8 cellular contexts compared by ENCODE assay signal in genomic region chrX:107741318-107741813, GRCh38. TPM values are rescaled to one million over a fixed set of nuclear protein-coding genes. Genes with fewer than 3 reads are reported as not detected.
A peak's percentile ranks its signal among the peaks of the same experiment; 100 is the strongest.
DNase-seq lines count a peak whose midpoint lies in the region; ATAC-seq, FAIRE-seq and TF ChIP-seq lines count a peak whose summit lies in the region.

No MANE protein-coding gene starts in this region.

- DNase-seq in K562 (ENCODE audit: extremely low read depth in 1 of 4, low spot score in 3 of 4) (no peak), omental fat pad (ENCODE audit: low spot score) (no peak), SK-N-SH (no peak), RKO (ENCODE audit: low spot score) (no peak)

- no peak for TF ChIP-seq RAD21 in K562 (CRISPR knock-in tag; conservative IDR thresholded peaks at IDR 0.05 in 1 of 2, IDR thresholded peaks at IDR 0.05 in 1 of 2)
- TF ChIP-seq RAD21 in SK-N-SH (IDR thresholded peaks at IDR 0.05; ENCODE audit: low read length), result no peak

- H3K36me3 ChIP-seq in K562 (ENCODE audit: control insufficient read depth, insufficient read depth, low read length), result no peaks in the 10 kb centered on the region
- no peaks in the 10 kb centered on the region for H3K36me3 ChIP-seq in SK-N-SH (replicated peaks in 1 of 2; ENCODE audit: control insufficient read depth in 1 of 2, insufficient read depth in 2 of 2, low read length in 1 of 2)

- H2AFZ ChIP-seq in K562 (ENCODE audit: low read depth, low read length), result no peak overlapping the region
- H2AFZ ChIP-seq in SK-N-SH (ENCODE audit: low read depth), result no peak overlapping the region

- H3K9ac ChIP-seq in K562 (ENCODE audit: insufficient read depth in 1 of 2, low read depth in 2 of 2, low read length in 2 of 2) (no peak overlapping the region; a peak in 1 of 4 replicates), SK-N-SH (no peak overlapping the region)

- no peaks in the 10 kb centered on the region for H3K9me2 ChIP-seq in SK-N-SH

- no peaks in the 10 kb centered on the region for H3K79me2 ChIP-seq in K562 (ENCODE audit: control insufficient read depth, insufficient read depth, low read length)
- H3K79me2 ChIP-seq in SK-N-SH (ENCODE audit: insufficient read depth), result no peaks in the 10 kb centered on the region

- in situ Hi-C loops in K562 (cut with MboI), result no loop called here

- ATAC-seq in GM19035 (IDR thresholded peaks at IDR 0.05; ENCODE audit: unreplicated experiment), result peak; percentile 5
- peak; percentile 31 for ATAC-seq in HG03064 (IDR thresholded peaks at IDR 0.05; ENCODE audit: low read depth, unreplicated experiment)
- ATAC-seq in K562, result no peak; the same call in 2 of the 3 replicates
- ATAC-seq in omental fat pad (ENCODE audit: low FRiP score), result peak; percentile 47
- no peak for ATAC-seq in esophagus mucosa
- no peak; the same call in 2 of the 3 replicates for ATAC-seq in SK-N-SH treated with all-trans-retinoic acid at 6 μM for 48 hours

- TF ChIP-seq POLR2A in K562 (conservative IDR thresholded peaks at IDR 0.05), result no peak

- no peak for FAIRE-seq in K562 (lab: Jason Lieb, UNC)

- 0 out of 5 replicates have a peak, but pooled peaks cover 0 to 11% of the 10 kb centered on the region in 2 experiments for H3K27me3 ChIP-seq in K562 (ENCODE audit: control insufficient read depth in 2 of 2, insufficient read depth in 2 of 2, low read length in 2 of 2)
- peaks cover 61% of the 10 kb centered on the region for H3K27me3 ChIP-seq in SK-N-SH (ENCODE audit: insufficient read depth)

- H3K9me1 ChIP-seq in K562 (ENCODE audit: control insufficient read depth, insufficient read depth, low read length), result no peaks in the 10 kb centered on the region

- no peaks in the 10 kb centered on the region for H3K9me3 ChIP-seq in K562 (replicated peaks; ENCODE audit: control insufficient read depth, insufficient read depth, low read depth, low read length)
- no peaks in the 10 kb centered on the region for H3K9me3 ChIP-seq in SK-N-SH

- intact Hi-C loops in K562 (cut with micrococcal nuclease), result loop anchor here (1.0 kb wide), 1 partner anchor 67 kb away; no protein-coding TSS in a partner anchor

- H4K20me1 ChIP-seq in K562 (replicated peaks; ENCODE audit: control insufficient read depth, insufficient read depth, low read length) (no peaks in the 10 kb centered on the region), SK-N-SH (ENCODE audit: insufficient read depth) (no peaks in the 10 kb centered on the region)

- H3K4me1 ChIP-seq in K562 (replicated peaks in 1 of 2; ENCODE audit: control insufficient read depth in 2 of 2, insufficient read depth in 2 of 2, low read length in 2 of 2) (peaks cover 12 to 18% of the 10 kb centered on the region in 2 experiments; a peak in 4 of 5 replicates), SK-N-SH (ENCODE audit: control insufficient read depth in 1 of 2, insufficient read depth in 2 of 2, low read depth in 1 of 2, low read length in 1 of 2) (peaks cover 0 to 11% of the 10 kb centered on the region in 2 experiments; a peak in 1 of 4 replicates)

- H3K4me2 ChIP-seq in K562 (ENCODE audit: insufficient read depth, low read length), result 0 out of 2 replicates have a peak overlapping the region, but pooled peaks have one; percentile 0
- H3K4me2 ChIP-seq in SK-N-SH, result no peak overlapping the region

- H3F3A ChIP-seq in SK-N-SH (replicated peaks; ENCODE audit: insufficient read depth), result no peaks in the 10 kb centered on the region

- H3K27ac ChIP-seq in K562 (ENCODE audit: extremely low read depth, low read depth, low read length) (no peak overlapping the region), SK-N-SH (ENCODE audit: low read depth in 2 of 2, low read length in 1 of 2) (no peak overlapping the region)

- TF ChIP-seq CTCF in K562 (IDR thresholded peaks at IDR 0.05 in 2 of 3, conservative IDR thresholded peaks at IDR 0.05 in 1 of 3; ENCODE audit: insufficient read depth in 2 of 3, low read depth in 1 of 3, low read length in 3 of 3) (no peak), omental fat pad (IDR thresholded peaks at IDR 0.05) (no peak), SK-N-SH (IDR thresholded peaks at IDR 0.05) (no peak)

- TF ChIP-seq EP300 in K562 (IDR thresholded peaks at IDR 0.05; ENCODE audit: low read length), result no peak
- no peak for TF ChIP-seq EP300 in SK-N-SH (IDR thresholded peaks at IDR 0.05; ENCODE audit: borderline replicate concordance in 1 of 2, low read depth in 1 of 2, low read length in 1 of 2)

- 9% methylated on average over 6 of the region's 7 CpGs for WGBS in K562 (ENCODE audit: insufficient coverage, low coverage, missing lambda C conversion rate)
- 21% methylated on average over 5 of the region's 7 CpGs for WGBS in SK-N-SH (ENCODE audit: low lambda C conversion rate)

- CTCF ChIA-PET in K562 (lab: Yijun Ruan, JAX; ENCODE audit: low intra/inter-chr PET ratio) (no interaction called here), SK-N-SH (lab: Yijun Ruan, JAX) (interaction anchor here (1.0 to 1.3 kb wide), 3 partner anchors 35 to 82 kb away, joined by 3 read pairs; partner anchors contain the start of gene NCBP2L)

- POLR2A ChIA-PET in K562 (lab: Yijun Ruan, JAX), result interaction anchor here (0.8 to 1.1 kb wide), 2 partner anchors 14 to 35 kb away, joined by 3 to 7 read pairs; no protein-coding TSS in a partner anchor
- POLR2A ChIA-PET in SK-N-SH (lab: Yijun Ruan, JAX), result interaction anchor here (0.9 to 2.3 kb wide), 2 partner anchors 25 to 34 kb away, joined by 3 to 13 read pairs; partner anchors contain the start of gene TSC22D3

- BruUV-seq in K562 (replicated peaks; lab: Mats Ljungman, UMichigan), result no TSS peak

- H3K4me3 ChIP-seq in K562 (no peak overlapping the region), SK-N-SH (ENCODE audit: low read depth in 2 of 2, low read length in 1 of 2) (no peak overlapping the region)

TF ChIP-seq in K562, 482 proteins besides CTCF, POLR2A, EP300 and RAD21 (continues in another document):
- TF ChIP-seq ZNF668 (CRISPR knock-in tag; IDR thresholded peaks at IDR 0.05) (no peak), C11orf30 (IDR thresholded peaks at IDR 0.05; ENCODE audit: low read depth) (peak; percentile 40; the same call in 1 of the 2 replicates), MAFG (tag; conservative IDR thresholded peaks at IDR 0.05) (0 out of 2 replicates have a peak, but pooled peaks have one; percentile 7)

TF ChIP-seq in SK-N-SH, 30 proteins besides CTCF, POLR2A, EP300 and RAD21 (continues in another document):
- TF ChIP-seq FOXM1 (IDR thresholded peaks at IDR 0.05; ENCODE audit: low read depth), result no peak
- no peak for TF ChIP-seq FOSL2 (IDR thresholded peaks at IDR 0.05; ENCODE audit: borderline replicate concordance, low read depth)
- no peak for TF ChIP-seq RCOR1 (IDR thresholded peaks at IDR 0.05; ENCODE audit: low read length)
- TF ChIP-seq NRF1 (IDR thresholded peaks at IDR 0.05; ENCODE audit: low read depth, low read length), result no peak

RNA-seq across cellular contexts. Expression of gene TSC22D3, which starts 34.2 kb away (rescaled TPM):
- 0.60 TPM in 1 of 2 replicates, not detected in the other for total RNA-seq in K562 (2011; cell fraction: chromatin; rRNA removed; ENCODE audit: low replicate concordance)
- total RNA-seq in K562 (2011; cell fraction: nucleolus; rRNA removed), result 0.50 and 0.66 TPM in 2 replicates
- 0.99 TPM in 1 of 2 replicates, not detected in the other for total RNA-seq in K562 (2011; cell fraction: nucleoplasm; rRNA removed)
- 1.4 and 3.0 TPM in 2 replicates for total RNA-seq in K562 (2014; rRNA removed)
- total RNA-seq in K562 (2014; rRNA removed; fragmentation: Illumina TruSeq; extraction: Trizol), result 0.70 and 0.87 TPM in 2 replicates
- total RNA-seq in K562 (2015; rRNA removed; fragmentation: Illumina TruSeq; extraction: Trizol), result 0.45 and 0.54 TPM in 2 replicates
- 1.5 and 1.7 TPM in 2 replicates for total RNA-seq in K562 (2021)
- 0.85 and 3.3 TPM in 2 replicates for polyA plus RNA-seq in K562 (2011; rRNA removed)
- polyA plus RNA-seq in K562 (2011; cell fraction: cytosol; rRNA removed), result 1.1 and 4.5 TPM in 2 replicates
- 0.71 and 1.5 TPM in 2 replicates for polyA plus RNA-seq in K562 (2011; cell fraction: nucleus; rRNA removed)
- 0.99 and 10.2 TPM in 2 replicates for polyA plus RNA-seq in K562 (2012)
- 0.82 and 1.4 TPM in 2 replicates for polyA plus RNA-seq in K562 (2014; fragmentation: Illumina TruSeq; extraction: Trizol)
- polyA plus RNA-seq in K562 (2014; fragmentation: Nextera tagmentation; extraction: Ambion mirVana), result 1 to 10 TPM in 1 of 2 experiments, under 1 TPM in 1; 0.48 to 1.0 TPM
- polyA plus RNA-seq in K562 (2014; rRNA removed), result 0.80 and 1.0 TPM in 2 replicates
- polyA minus RNA-seq in K562 (2011; rRNA and poly(A)+ RNA removed), result 1.6 and 3.4 TPM in 2 replicates
- 2.0 and 3.3 TPM in 2 replicates for polyA minus RNA-seq in K562 (2011; cell fraction: cytosol; rRNA and poly(A)+ RNA removed)
- 1.7 and 2.2 TPM in 2 replicates for polyA minus RNA-seq in K562 (2011; cell fraction: nucleus; rRNA and poly(A)+ RNA removed)
- 100 to 1,000 TPM; 316 to 869 (median 357) TPM for total RNA-seq in omental fat pad
- 46.2 TPM for total RNA-seq in esophagus mucosa
- 9.2 and 10.4 TPM in 2 replicates for polyA plus RNA-seq in SK-N-SH (2012; rRNA removed)
- 8.4 and 9.8 TPM in 2 replicates for polyA plus RNA-seq in SK-N-SH (2012; cell fraction: cytosol; rRNA removed)
- 14.6 and 18.5 TPM in 2 replicates for polyA plus RNA-seq in SK-N-SH (2012; cell fraction: nucleus; rRNA removed)

RNA-seq across cellular contexts. Expression of gene NCBP2L, which starts 36.2 kb away (rescaled TPM):
- not detected in 2 replicates for total RNA-seq in K562 (2011; cell fraction: chromatin; rRNA removed; ENCODE audit: low replicate concordance)
- total RNA-seq in K562 (2011; cell fraction: nucleolus; rRNA removed), result not detected in 2 replicates
- not detected in 2 replicates for total RNA-seq in K562 (2011; cell fraction: nucleoplasm; rRNA removed)
- total RNA-seq in K562 (2014; rRNA removed) (not detected in 2 replicates), K562 (2014; rRNA removed; fragmentation: Illumina TruSeq; extraction: Trizol) (not detected in 2 replicates), K562 (2015; rRNA removed; fragmentation: Illumina TruSeq; extraction: Trizol) (not detected in 2 replicates), K562 (2021) (not detected in 2 replicates), omental fat pad (under 1 TPM in 1 of 4 donors, not detected in 3; 0.47 TPM), esophagus mucosa (not detected)
- polyA plus RNA-seq in K562 (2011; rRNA removed) (not detected in 2 replicates), K562 (2014; fragmentation: Illumina TruSeq; extraction: Trizol) (not detected in 2 replicates), K562 (2014; fragmentation: Nextera tagmentation; extraction: Ambion mirVana) (not detected), K562 (2014; rRNA removed) (not detected in 2 replicates), SK-N-SH (2012; rRNA removed) (not detected in 2 replicates)
- polyA plus RNA-seq in K562 (2011; cell fraction: cytosol; rRNA removed), result not detected in 2 replicates
- not detected in 2 replicates for polyA plus RNA-seq in K562 (2011; cell fraction: nucleus; rRNA removed)
- polyA plus RNA-seq in K562 (2012), result not detected in 2 replicates
- polyA minus RNA-seq in K562 (2011; rRNA and poly(A)+ RNA removed), result not detected in 2 replicates
- polyA minus RNA-seq in K562 (2011; cell fraction: cytosol; rRNA and poly(A)+ RNA removed), result not detected in 2 replicates
- not detected in 2 replicates for polyA minus RNA-seq in K562 (2011; cell fraction: nucleus; rRNA and poly(A)+ RNA removed)
- not detected in 2 replicates for polyA plus RNA-seq in SK-N-SH (2012; cell fraction: cytosol; rRNA removed)
- polyA plus RNA-seq in SK-N-SH (2012; cell fraction: nucleus; rRNA removed), result not detected in 2 replicates

Comparison
In these comparisons a context has a peak if more than half of its experiments do, and no peak if none do; other contexts are left out.
1. ATAC-seq: peak in GM19035 (single experiment), HG03064 (single experiment) and omental fat pad (single experiment); none in K562 (single experiment), esophagus mucosa (single experiment) and SK-N-SH treated with all-trans-retinoic acid at 6 μM for 48 hours (single experiment).
2. RNA of gene TSC22D3, which starts 34.2 kb away (total RNA-seq): 316 to 869 TPM in omental fat pad and 46.2 TPM in esophagus mucosa (single experiment); 0.45 to 3.0 TPM in K562; every median in the first group is over 10 times any median in the second.